In genomic region chr10:78640981-78641646, GRCh38 we compare ENCODE assay signal across 20 cellular contexts.
DNase-seq lines count a peak whose midpoint lies in the region; ATAC-seq and TF ChIP-seq lines count a peak whose summit lies in the region.
"Had no signal": no experiment of that assay in that cellular context is flagged by ENCODE, and none has a peak within 500 bp of the region (broad histone marks: within the 10 kb centered on the region; RNA-seq: fewer than 3 reads in every experiment).

No MANE protein-coding gene starts in this region.

- peaks cover 9% of the 10 kb centered on the region for H3K9me3 Mint-ChIP-seq in neural crest cell

- H3K4me3 ChIP-seq in BLaER1 (no peak overlapping the region), osteoblast (ENCODE audit: insufficient read depth, low read length) (no peak overlapping the region), thyroid gland (replicated peaks in 1 of 3) (no peak overlapping the region)
- H3K4me3 ChIP-seq: Peyer's patch, smooth muscle cell had no signal

- intact Hi-C loops in thyroid gland (cut with DNase I) = no loop called here

- H3K9ac ChIP-seq in BLaER1 = no peak overlapping the region

- H3K27me3 Mint-ChIP-seq in neural crest cell (ENCODE audit: low read depth) = no peaks in the 10 kb centered on the region
- H3K27me3 Mint-ChIP-seq: activated B cell treated with CpG ODN at 0.5 μM for 24 hours, IgD-negative memory B cell, T-cell had no signal

- H3K36me3 Mint-ChIP-seq in neural crest cell (ENCODE audit: low read depth) = no peaks in the 10 kb centered on the region
- H3K36me3 Mint-ChIP-seq: T-cell had no signal

- H3K4me3 Mint-ChIP-seq in neural crest cell = no peak overlapping the region
- H3K4me3 Mint-ChIP-seq: activated B cell treated with CpG ODN at 0.5 μM for 24 hours, IgD-negative memory B cell, T-cell had no signal

- TF ChIP-seq POLR2A in thyroid gland (IDR thresholded peaks at IDR 0.05) = no peak

- no peak overlapping the region for H2AFZ ChIP-seq in osteoblast (ENCODE audit: low read length)

- H3K4me2 ChIP-seq in BLaER1 = peak overlapping the region; percentile 70
- no peak overlapping the region for H3K4me2 ChIP-seq in osteoblast (ENCODE audit: insufficient read depth, low read length)
- H3K4me2 ChIP-seq: smooth muscle cell had no signal

- H3K4me1 Mint-ChIP-seq in neural crest cell = peaks cover 16% of the 10 kb centered on the region
- H3K4me1 Mint-ChIP-seq: T-cell had no signal

- H3K27ac ChIP-seq in BLaER1 = peak overlapping the region; percentile 39
- no peak overlapping the region for H3K27ac ChIP-seq in osteoblast (ENCODE audit: low read depth, low read length)
- H3K27ac ChIP-seq in thyroid gland = no peak overlapping the region
- H3K27ac ChIP-seq: Peyer's patch had no signal

- H3K79me2 ChIP-seq in osteoblast (ENCODE audit: insufficient read depth, low read length) = no peaks in the 10 kb centered on the region

- H3K4me1 ChIP-seq in BLaER1 (peaks cover 37% of the 10 kb centered on the region), osteoblast (ENCODE audit: insufficient read depth, low read length) (no peaks in the 10 kb centered on the region), thyroid gland (peaks cover 8 to 18% of the 10 kb centered on the region in 2 donors)
- H3K4me1 ChIP-seq: Peyer's patch had no signal

- peak overlapping the region; percentile 68 for H3K27ac Mint-ChIP-seq in neural crest cell (ENCODE audit: unreplicated experiment)
- H3K27ac Mint-ChIP-seq: activated B cell treated with CpG ODN at 0.5 μM for 24 hours, IgD-negative memory B cell, T-cell had no signal

- peak; percentile 99 for DNase-seq in Kasumi-1 (lab: John Stamatoyannopoulos, UW)
- peak; percentile 24 for DNase-seq in UCSD-AML1 (lab: John Stamatoyannopoulos, UW; ENCODE audit: unreplicated experiment)
- no peak for DNase-seq in neural crest cell (ENCODE audit: low read depth, low spot score)
- no peak for DNase-seq in osteoblast (ENCODE audit: insufficient read length, low spot score, missing footprints)
- no peak for DNase-seq in SHP77 (lab: John Stamatoyannopoulos, UW)
- DNase-seq in thyroid gland = no peak
- DNase-seq: activated B cell treated with CpG ODN at 0.5 μM for 24 hours; activated effector memory CD4-positive, alpha-beta T cell treated with Interleukin-2 at 50 U/mL for 16 hours; aorta; cortex of kidney; glutamatergic neuron; islet precursor cell; midbrain; NCI-H446 treated with DMSO at 0.1 percent for 48 hours; Peyer's patch; T-cell had no signal

- no peak for TF ChIP-seq CTCF in neural crest cell (conservative IDR thresholded peaks at IDR 0.05)
- no peak for TF ChIP-seq CTCF in osteoblast (IDR thresholded peaks at IDR 0.05; ENCODE audit: extremely low read depth, low read depth, low read length)
- TF ChIP-seq CTCF in thyroid gland (IDR thresholded peaks at IDR 0.05) = no peak

- 96 to 97% methylated on average over 4 of the region's 4 CpGs for WGBS in thyroid gland, 2 donors

- H3K27me3 ChIP-seq in BLaER1 (no peaks in the 10 kb centered on the region), osteoblast (ENCODE audit: insufficient read depth, low read length) (peaks cover 24% of the 10 kb centered on the region), thyroid gland (no peaks in the 10 kb centered on the region)
- H3K27me3 ChIP-seq: Peyer's patch had no signal

- no peaks in the 10 kb centered on the region for H4K20me1 ChIP-seq in BLaER1
- H4K20me1 ChIP-seq in osteoblast (ENCODE audit: insufficient read depth, low read length) = no peaks in the 10 kb centered on the region

- no peak for ATAC-seq in GM19023 (IDR thresholded peaks at IDR 0.05; ENCODE audit: unreplicated experiment)
- ATAC-seq: T-cell had no signal

- H3K9me3 ChIP-seq in BLaER1 (no peaks in the 10 kb centered on the region), osteoblast (ENCODE audit: low read depth, low read length) (no peaks in the 10 kb centered on the region), thyroid gland (no peaks in the 10 kb centered on the region)
- H3K9me3 ChIP-seq: Peyer's patch had no signal

- H3K36me3 ChIP-seq in BLaER1 (no peaks in the 10 kb centered on the region), osteoblast (ENCODE audit: insufficient read depth, low read length) (no peaks in the 10 kb centered on the region), thyroid gland (no peaks in the 10 kb centered on the region)
- H3K36me3 ChIP-seq: Peyer's patch had no signal

Comparison
In these comparisons a context has a peak if more than half of its experiments do, and no peak if none do; other contexts are left out.
1. DNase-seq: peak in Kasumi-1 (2 of 2) and UCSD-AML1 (single experiment); none in neural crest cell (single experiment), osteoblast (single experiment), SHP77 (0 of 2) and thyroid gland (0 of 2).